Comparison of ENCODE assay signal across 2 cellular contexts in the genomic region with DNA sequence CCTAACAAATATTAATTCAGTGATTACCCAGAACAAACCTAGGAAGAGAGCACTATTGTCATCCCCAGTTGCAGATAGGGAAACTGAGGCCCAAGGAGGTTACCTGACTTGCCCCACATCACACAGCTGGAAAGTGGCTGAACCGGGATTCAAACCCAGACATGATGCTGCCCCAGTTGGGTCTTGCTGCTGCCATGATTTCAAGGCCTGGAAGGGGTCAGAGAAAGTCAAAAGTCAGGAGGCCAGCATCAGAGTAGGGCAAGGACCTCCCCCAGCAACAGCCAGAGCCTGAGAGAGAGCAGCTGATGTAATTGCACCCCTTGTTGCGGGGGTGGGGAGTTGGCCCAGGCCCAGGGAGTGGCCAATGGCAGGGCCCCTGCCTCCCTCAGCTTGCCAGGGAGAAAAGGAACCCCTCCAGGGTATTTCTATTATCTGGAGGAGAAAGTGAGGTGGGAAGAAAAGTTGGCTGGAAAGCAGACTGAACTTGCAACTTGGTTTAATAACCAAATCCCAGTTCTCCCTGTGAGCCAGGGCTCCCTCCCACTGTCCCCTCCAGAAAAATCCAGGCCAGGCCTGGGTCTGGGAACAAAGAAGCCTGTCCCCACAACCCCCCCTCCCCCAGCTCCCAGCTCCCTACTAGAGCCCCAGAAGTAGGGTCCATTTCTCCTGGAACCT.
TF ChIP-seq lines count a peak whose summit lies in the region.

No MANE protein-coding gene starts in this region.

TF ChIP-seq in Ishikawa, 13 proteins besides CTCF, POLR2A, EP300 and RAD21 (continued from another document):
- TF ChIP-seq, protein P1, sequence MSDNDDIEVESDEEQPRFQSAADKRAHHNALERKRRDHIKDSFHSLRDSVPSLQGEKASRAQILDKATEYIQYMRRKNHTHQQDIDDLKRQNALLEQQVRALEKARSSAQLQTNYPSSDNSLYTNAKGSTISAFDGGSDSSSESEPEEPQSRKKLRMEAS (IDR thresholded peaks at IDR 0.05) = no peak
- TF ChIP-seq TEAD4 (IDR thresholded peaks at IDR 0.05) (no peak), NFIC (IDR thresholded peaks at IDR 0.05) (peak; percentile 58)
- TF ChIP-seq, protein P2, sequence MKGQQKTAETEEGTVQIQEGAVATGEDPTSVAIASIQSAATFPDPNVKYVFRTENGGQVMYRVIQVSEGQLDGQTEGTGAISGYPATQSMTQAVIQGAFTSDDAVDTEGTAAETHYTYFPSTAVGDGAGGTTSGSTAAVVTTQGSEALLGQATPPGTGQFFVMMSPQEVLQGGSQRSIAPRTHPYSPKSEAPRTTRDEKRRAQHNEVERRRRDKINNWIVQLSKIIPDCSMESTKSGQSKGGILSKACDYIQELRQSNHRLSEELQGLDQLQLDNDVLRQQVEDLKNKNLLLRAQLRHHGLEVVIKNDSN (IDR thresholded peaks at IDR 0.05) = no peak

TF ChIP-seq in H1, 55 proteins besides CTCF, POLR2A, EP300 and RAD21:
- TF ChIP-seq, protein P3, sequence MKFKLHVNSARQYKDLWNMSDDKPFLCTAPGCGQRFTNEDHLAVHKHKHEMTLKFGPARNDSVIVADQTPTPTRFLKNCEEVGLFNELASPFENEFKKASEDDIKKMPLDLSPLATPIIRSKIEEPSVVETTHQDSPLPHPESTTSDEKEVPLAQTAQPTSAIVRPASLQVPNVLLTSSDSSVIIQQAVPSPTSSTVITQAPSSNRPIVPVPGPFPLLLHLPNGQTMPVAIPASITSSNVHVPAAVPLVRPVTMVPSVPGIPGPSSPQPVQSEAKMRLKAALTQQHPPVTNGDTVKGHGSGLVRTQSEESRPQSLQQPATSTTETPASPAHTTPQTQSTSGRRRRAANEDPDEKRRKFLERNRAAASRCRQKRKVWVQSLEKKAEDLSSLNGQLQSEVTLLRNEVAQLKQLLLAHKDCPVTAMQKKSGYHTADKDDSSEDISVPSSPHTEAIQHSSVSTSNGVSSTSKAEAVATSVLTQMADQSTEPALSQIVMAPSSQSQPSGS (IDR thresholded peaks at IDR 0.05; ENCODE audit: low read length) = 0 out of 2 replicates have a peak, but pooled peaks have one; percentile 47
- TF ChIP-seq FOSL1 (IDR thresholded peaks at IDR 0.05; ENCODE audit: insufficient read depth, low read depth, low read length) (no peak), CEBPB (IDR thresholded peaks at IDR 0.05; ENCODE audit: low read depth, low read length) (peak; percentile 16; the same call in 1 of the 2 replicates), ZNF274 (IDR thresholded peaks at IDR 0.05; ENCODE audit: borderline replicate concordance, extremely low read depth, low read length) (no peak)
